In genomic region chr6:132065556-132065955, GRCh38 we compare ENCODE assay signal across 26 cellular contexts.
DNase-seq lines count a peak whose midpoint lies in the region; ATAC-seq, FAIRE-seq and TF ChIP-seq lines count a peak whose summit lies in the region.
"Had no signal": no experiment of that assay in that cellular context is flagged by ENCODE, and none has a peak within 500 bp of the region (broad histone marks: within the 10 kb centered on the region; RNA-seq: fewer than 3 reads in every experiment).

No MANE protein-coding gene starts in this region.

- H3K27ac ChIP-seq in HCT116 (ENCODE audit: low read depth, low read length) (no peak overlapping the region), smooth muscle cell (ENCODE audit: low read depth) (peak overlapping the region; percentile 95)
- H3K27ac ChIP-seq: GM23248, heart left ventricle, upper lobe of left lung, WERI-Rb-1 had no signal

- no peak for DNase-seq in HCT116 (ENCODE audit: low read depth, low spot score)
- peak; percentile 44 for DNase-seq in NCI-H524 treated with DMSO at 0.1 percent for 48 hours (lab: John Stamatoyannopoulos, UW)
- peak; percentile 95 for DNase-seq in bronchial epithelial cell (ENCODE audit: low read depth)
- no peak for DNase-seq in smooth muscle cell (lab: John Stamatoyannopoulos, UW; ENCODE audit: unreplicated experiment)
- no peak for DNase-seq in HuH-7 (ENCODE audit: low spot score)
- DNase-seq in NCI-H2029 treated with DMSO at 0.1 percent for 48 hours (lab: John Stamatoyannopoulos, UW), result no peak
- DNase-seq: activated CD4-positive, alpha-beta T cell treated with anti-CD3 and anti-CD28 coated beads for 48 hours; activated gamma-delta T cell treated with Interleukin-2 at 50 U/mL for 16 hours; activated T-cell treated with anti-CD3 and anti-CD28 coated beads, Interleukin-2, amount 50 U/mL, for 1 hour; GM23248; heart left ventricle; mesenchymal stem cell; NCI-H2081 treated with DMSO at 0.1 percent for 48 hours; NCI-H446 treated with DMSO at 0.1 percent for 48 hours; posterior cingulate gyrus; right cardiac atrium; stimulated activated CD4-positive, alpha-beta T cell treated with anti-CD3 and anti-CD28 coated beads, Interleukin-12 subunit alpha, Interleukin-12 subunit beta, amount 100 ng/mL, for 4 hours; stimulated activated CD4-positive, alpha-beta T cell treated with anti-CD3 and anti-CD28 coated beads, Interleukin-4, amount 100 ng/mL, for 24 hours; substantia nigra; T-helper 9 cell; upper lobe of left lung; WERI-Rb-1 had no signal

- H3K4me2 ChIP-seq in HCT116 (ENCODE audit: low read length) (no peak overlapping the region), smooth muscle cell (no peak overlapping the region)

- WGBS in smooth muscle cell (ENCODE audit: low lambda C conversion rate), result 93% methylated on average over 2 of the region's 2 CpGs

- no peak overlapping the region for H3K4me3 ChIP-seq in HCT116 (replicated peaks in 1 of 2; ENCODE audit: low read depth in 1 of 2, low read length in 2 of 2)
- no peak overlapping the region for H3K4me3 ChIP-seq in bronchial epithelial cell (ENCODE audit: low read depth, low read length)
- H3K4me3 ChIP-seq in smooth muscle cell, result no peak overlapping the region
- H3K4me3 ChIP-seq: GM23248, heart left ventricle, upper lobe of left lung had no signal

- H2AFZ ChIP-seq in HCT116 (ENCODE audit: low read depth, low read length, poor library complexity, severe bottlenecking) (peak overlapping the region; percentile 8), smooth muscle cell (ENCODE audit: low read depth) (peak overlapping the region; percentile 12)
- H2AFZ ChIP-seq: GM23248 had no signal

- ATAC-seq in HCT116 (no peak), GM19023 (IDR thresholded peaks at IDR 0.05; ENCODE audit: unreplicated experiment) (no peak)
- ATAC-seq: heart left ventricle; right cardiac atrium; Right ventricle myocardium inferior; stimulated activated effector memory CD8-positive, alpha-beta T cell treated with anti-CD3 and anti-CD28 coated beads, Interleukin-12 subunit alpha, Interleukin-12 subunit beta, amount 100 ng/mL, for 72 hours had no signal

- intact Hi-C loops in HCT116 (cut with micrococcal nuclease), result no loop called here

- H3K9me3 ChIP-seq in HCT116 (ENCODE audit: control insufficient read depth in 1 of 2, insufficient read depth in 1 of 2, low read depth in 1 of 2, low read length in 2 of 2) (no peaks in the 10 kb centered on the region), smooth muscle cell (replicated peaks; ENCODE audit: low read depth) (no peaks in the 10 kb centered on the region)
- H3K9me3 ChIP-seq: heart left ventricle, upper lobe of left lung had no signal

- TF ChIP-seq CTCF in HCT116 (IDR thresholded peaks at IDR 0.05 in 2 of 3, conservative IDR thresholded peaks at IDR 0.05 in 1 of 3; ENCODE audit: borderline replicate concordance in 1 of 3, insufficient read depth in 1 of 3, low read depth in 2 of 3, low read length in 2 of 3) (no peak), bronchial epithelial cell (IDR thresholded peaks at IDR 0.05; ENCODE audit: insufficient read depth, low read length, severe bottlenecking) (no peak), smooth muscle cell (IDR thresholded peaks at IDR 0.05; ENCODE audit: borderline replicate concordance, insufficient read depth, poor library complexity, severe bottlenecking) (no peak)

- no peaks in the 10 kb centered on the region for H3K36me3 ChIP-seq in HCT116 (ENCODE audit: control insufficient read depth in 1 of 2, insufficient read depth in 2 of 2, low read length in 2 of 2)
- no peaks in the 10 kb centered on the region for H3K36me3 ChIP-seq in bronchial epithelial cell (ENCODE audit: control insufficient read depth, insufficient read depth, low read length)
- no peaks in the 10 kb centered on the region for H3K36me3 ChIP-seq in smooth muscle cell (ENCODE audit: low read depth)
- H3K36me3 ChIP-seq: heart left ventricle, upper lobe of left lung, WERI-Rb-1 had no signal

- no peak for FAIRE-seq in bronchial epithelial cell (lab: Jason Lieb, UNC)
- FAIRE-seq: D721Med had no signal

- H3K27me3 ChIP-seq in HCT116 (ENCODE audit: insufficient read depth, low read length), result no peaks in the 10 kb centered on the region
- H3K27me3 ChIP-seq in bronchial epithelial cell (ENCODE audit: control insufficient read depth, insufficient read depth, low read length), result no peaks in the 10 kb centered on the region
- no peaks in the 10 kb centered on the region for H3K27me3 ChIP-seq in smooth muscle cell (ENCODE audit: low read depth)
- H3K27me3 ChIP-seq: heart left ventricle, upper lobe of left lung had no signal

- POLR2A ChIA-PET in HCT116 (lab: Charles Lee), result no interaction called here

- H3K9me2 ChIP-seq in HCT116 (ENCODE audit: insufficient read depth), result no peaks in the 10 kb centered on the region

- H3K79me2 ChIP-seq in HCT116 (ENCODE audit: insufficient read depth, low read length), result no peaks in the 10 kb centered on the region
- H3K79me2 ChIP-seq in smooth muscle cell (ENCODE audit: low read depth), result no peaks in the 10 kb centered on the region

- RAD21 ChIA-PET in HCT116 (lab: Charles Lee; ENCODE audit: low non-redundant PET in 1 of 2, low total read pairs in 2 of 2, uncharacterized antibody in 2 of 2, unreplicated experiment in 2 of 2), result no interaction called here

- no peak for TF ChIP-seq POLR2A in HCT116 (IDR thresholded peaks at IDR 0.05; ENCODE audit: borderline replicate concordance, extremely low read depth, insufficient read depth, insufficient read length)

- H3K4me1 ChIP-seq in HCT116 (ENCODE audit: control insufficient read depth in 1 of 2, insufficient read depth in 2 of 2, low read length in 2 of 2), result peaks cover 6 to 45% of the 10 kb centered on the region in 2 experiments
- peaks cover 21% of the 10 kb centered on the region for H3K4me1 ChIP-seq in smooth muscle cell (ENCODE audit: low read depth)
- H3K4me1 ChIP-seq: upper lobe of left lung had no signal

- H4K20me1 ChIP-seq in HCT116 (ENCODE audit: insufficient read depth) (no peaks in the 10 kb centered on the region), smooth muscle cell (ENCODE audit: low read depth) (no peaks in the 10 kb centered on the region)

- CTCF ChIA-PET in HCT116 (lab: Charles Lee), result no interaction called here

- no peak overlapping the region for H3K9ac ChIP-seq in HCT116 (ENCODE audit: low read length)
- H3K9ac ChIP-seq in smooth muscle cell (ENCODE audit: low read depth), result peak overlapping the region; percentile 25
- H3K9ac ChIP-seq: GM23248 had no signal

- BruUV-seq in HCT116 (replicated peaks; lab: Mats Ljungman, UMichigan), result no TSS peak

- peaks cover 21% of the 10 kb centered on the region for H3F3A ChIP-seq in smooth muscle cell (ENCODE audit: low read depth)

- no peak for TF ChIP-seq RAD21 in HCT116 (IDR thresholded peaks at IDR 0.05; ENCODE audit: low read depth)

TF ChIP-seq in HCT116, 20 proteins besides CTCF, POLR2A, EP300 and RAD21:
- no peak for TF ChIP-seq SP1 (IDR thresholded peaks at IDR 0.05; ENCODE audit: low read depth)
- 0 out of 2 replicates have a peak, but pooled peaks have one; percentile 16 for TF ChIP-seq FOSL1 (IDR thresholded peaks at IDR 0.05; ENCODE audit: low read depth)

Comparison
In these comparisons a context has a peak if more than half of its experiments do, and no peak if none do; other contexts are left out.
1. DNase-seq: peak in NCI-H524 treated with DMSO at 0.1 percent for 48 hours (single experiment) and bronchial epithelial cell (single experiment); none in HCT116 (single experiment), smooth muscle cell (single experiment), HuH-7 (single experiment) and NCI-H2029 treated with DMSO at 0.1 percent for 48 hours (single experiment).